In genomic region chr16:46895399-46896313, GRCh38 we compare ENCODE assay signal across 1 cellular context.
TF ChIP-seq lines count a peak whose summit lies in the region.

No MANE protein-coding gene starts in this region.

TF ChIP-seq in HepG2, 621 proteins besides CTCF, POLR2A, EP300 and RAD21 (continued from another document):
- TF ChIP-seq, protein P1, sequence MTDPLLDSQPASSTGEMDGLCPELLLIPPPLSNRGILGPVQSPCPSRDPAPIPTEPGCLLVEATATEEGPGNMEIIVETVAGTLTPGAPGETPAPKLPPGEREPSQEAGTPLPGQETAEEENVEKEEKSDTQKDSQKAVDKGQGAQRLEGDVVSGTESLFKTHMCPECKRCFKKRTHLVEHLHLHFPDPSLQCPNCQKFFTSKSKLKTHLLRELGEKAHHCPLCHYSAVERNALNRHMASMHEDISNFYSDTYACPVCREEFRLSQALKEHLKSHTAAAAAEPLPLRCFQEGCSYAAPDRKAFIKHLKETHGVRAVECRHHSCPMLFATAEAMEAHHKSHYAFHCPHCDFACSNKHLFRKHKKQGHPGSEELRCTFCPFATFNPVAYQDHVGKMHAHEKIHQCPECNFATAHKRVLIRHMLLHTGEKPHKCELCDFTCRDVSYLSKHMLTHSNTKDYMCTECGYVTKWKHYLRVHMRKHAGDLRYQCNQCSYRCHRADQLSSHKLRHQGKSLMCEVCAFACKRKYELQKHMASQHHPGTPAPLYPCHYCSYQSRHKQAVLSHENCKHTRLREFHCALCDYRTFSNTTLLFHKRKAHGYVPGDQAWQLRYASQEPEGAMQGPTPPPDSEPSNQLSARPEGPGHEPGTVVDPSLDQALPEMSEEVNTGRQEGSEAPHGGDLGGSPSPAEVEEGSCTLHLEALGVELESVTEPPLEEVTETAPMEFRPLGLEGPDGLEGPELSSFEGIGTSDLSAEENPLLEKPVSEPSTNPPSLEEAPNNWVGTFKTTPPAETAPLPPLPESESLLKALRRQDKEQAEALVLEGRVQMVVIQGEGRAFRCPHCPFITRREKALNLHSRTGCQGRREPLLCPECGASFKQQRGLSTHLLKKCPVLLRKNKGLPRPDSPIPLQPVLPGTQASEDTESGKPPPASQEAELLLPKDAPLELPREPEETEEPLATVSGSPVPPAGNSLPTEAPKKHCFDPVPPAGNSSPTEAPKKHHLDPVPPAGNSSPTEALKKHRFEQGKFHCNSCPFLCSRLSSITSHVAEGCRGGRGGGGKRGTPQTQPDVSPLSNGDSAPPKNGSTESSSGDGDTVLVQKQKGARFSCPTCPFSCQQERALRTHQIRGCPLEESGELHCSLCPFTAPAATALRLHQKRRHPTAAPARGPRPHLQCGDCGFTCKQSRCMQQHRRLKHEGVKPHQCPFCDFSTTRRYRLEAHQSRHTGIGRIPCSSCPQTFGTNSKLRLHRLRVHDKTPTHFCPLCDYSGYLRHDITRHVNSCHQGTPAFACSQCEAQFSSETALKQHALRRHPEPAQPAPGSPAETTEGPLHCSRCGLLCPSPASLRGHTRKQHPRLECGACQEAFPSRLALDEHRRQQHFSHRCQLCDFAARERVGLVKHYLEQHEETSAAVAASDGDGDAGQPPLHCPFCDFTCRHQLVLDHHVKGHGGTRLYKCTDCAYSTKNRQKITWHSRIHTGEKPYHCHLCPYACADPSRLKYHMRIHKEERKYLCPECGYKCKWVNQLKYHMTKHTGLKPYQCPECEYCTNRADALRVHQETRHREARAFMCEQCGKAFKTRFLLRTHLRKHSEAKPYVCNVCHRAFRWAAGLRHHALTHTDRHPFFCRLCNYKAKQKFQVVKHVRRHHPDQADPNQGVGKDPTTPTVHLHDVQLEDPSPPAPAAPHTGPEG (CRISPR knock-in tag; IDR thresholded peaks at IDR 0.05): peak; percentile 59; the same call in 1 of the 2 replicates
- TF ChIP-seq ZSCAN31 (CRISPR knock-in tag; IDR thresholded peaks at IDR 0.05; ENCODE audit: low read depth) (peak; percentile 71; the same call in 1 of the 2 replicates), ZNF816 (CRISPR knock-in tag; IDR thresholded peaks at IDR 0.05; ENCODE audit: borderline replicate concordance) (peak; percentile 43; the same call in 1 of the 2 replicates), ISL2 (CRISPR knock-in tag; IDR thresholded peaks at IDR 0.05) (peak; percentile 98), ZNF878 (CRISPR knock-in tag; IDR thresholded peaks at IDR 0.05) (peak; percentile 78; the same call in 1 of the 2 replicates), BRCA1 (CRISPR knock-in tag; IDR thresholded peaks at IDR 0.05) (0 out of 2 replicates have a peak, but pooled peaks have one; percentile 28), ZNF724P (CRISPR knock-in tag; IDR thresholded peaks at IDR 0.05; ENCODE audit: borderline replicate concordance) (no peak), TARDBP (CRISPR knock-in tag; IDR thresholded peaks at IDR 0.05) (peak; percentile 85), FOSL1 (CRISPR knock-in tag; IDR thresholded peaks at IDR 0.05; ENCODE audit: borderline replicate concordance) (peak; percentile 64; the same call in 1 of the 2 replicates), HOXA5 (CRISPR knock-in tag; IDR thresholded peaks at IDR 0.05) (peak; percentile 89), ARHGAP35 (CRISPR knock-in tag; IDR thresholded peaks at IDR 0.05; ENCODE audit: borderline replicate concordance) (no peak), ZSCAN25 (CRISPR knock-in tag; IDR thresholded peaks at IDR 0.05) (0 out of 2 replicates have a peak, but pooled peaks have one; percentile 66), SP140L (CRISPR knock-in tag; IDR thresholded peaks at IDR 0.05; ENCODE audit: borderline replicate concordance) (no peak), ZNF609 (CRISPR knock-in tag; IDR thresholded peaks at IDR 0.05; ENCODE audit: borderline replicate concordance) (peak; percentile 91; the same call in 1 of the 2 replicates), ZNF782 (CRISPR knock-in tag; IDR thresholded peaks at IDR 0.05; ENCODE audit: borderline replicate concordance) (0 out of 2 replicates have a peak, but pooled peaks have one; percentile 6), ZNF263 (CRISPR knock-in tag; IDR thresholded peaks at IDR 0.05) (peak; percentile 36; the same call in 1 of the 2 replicates), GTF3A (CRISPR knock-in tag; conservative IDR thresholded peaks at IDR 0.05) (0 out of 2 replicates have a peak, but pooled peaks have one; percentile 38), BORCS8-MEF2B (CRISPR knock-in tag; IDR thresholded peaks at IDR 0.05) (0 out of 2 replicates have a peak, but pooled peaks have one; percentile 8), SMAD1 (CRISPR knock-in tag; IDR thresholded peaks at IDR 0.05; ENCODE audit: borderline replicate concordance, low read depth) (no peak), HDAC2 (CRISPR knock-in tag; IDR thresholded peaks at IDR 0.05) (peak; percentile 98), SOX5 (CRISPR knock-in tag; IDR thresholded peaks at IDR 0.05; ENCODE audit: borderline replicate concordance) (peak; percentile 94)
- TF ChIP-seq, protein P2, sequence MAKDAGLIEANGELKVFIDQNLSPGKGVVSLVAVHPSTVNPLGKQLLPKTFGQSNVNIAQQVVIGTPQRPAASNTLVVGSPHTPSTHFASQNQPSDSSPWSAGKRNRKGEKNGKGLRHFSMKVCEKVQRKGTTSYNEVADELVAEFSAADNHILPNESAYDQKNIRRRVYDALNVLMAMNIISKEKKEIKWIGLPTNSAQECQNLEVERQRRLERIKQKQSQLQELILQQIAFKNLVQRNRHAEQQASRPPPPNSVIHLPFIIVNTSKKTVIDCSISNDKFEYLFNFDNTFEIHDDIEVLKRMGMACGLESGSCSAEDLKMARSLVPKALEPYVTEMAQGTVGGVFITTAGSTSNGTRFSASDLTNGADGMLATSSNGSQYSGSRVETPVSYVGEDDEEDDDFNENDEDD (CRISPR knock-in tag; IDR thresholded peaks at IDR 0.05; ENCODE audit: borderline replicate concordance): peak; percentile 22; the same call in 1 of the 2 replicates
- TF ChIP-seq, protein P3, sequence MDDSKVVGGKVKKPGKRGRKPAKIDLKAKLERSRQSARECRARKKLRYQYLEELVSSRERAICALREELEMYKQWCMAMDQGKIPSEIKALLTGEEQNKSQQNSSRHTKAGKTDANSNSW (CRISPR knock-in tag; IDR thresholded peaks at IDR 0.05; ENCODE audit: borderline replicate concordance): no peak
- TF ChIP-seq, protein P4, sequence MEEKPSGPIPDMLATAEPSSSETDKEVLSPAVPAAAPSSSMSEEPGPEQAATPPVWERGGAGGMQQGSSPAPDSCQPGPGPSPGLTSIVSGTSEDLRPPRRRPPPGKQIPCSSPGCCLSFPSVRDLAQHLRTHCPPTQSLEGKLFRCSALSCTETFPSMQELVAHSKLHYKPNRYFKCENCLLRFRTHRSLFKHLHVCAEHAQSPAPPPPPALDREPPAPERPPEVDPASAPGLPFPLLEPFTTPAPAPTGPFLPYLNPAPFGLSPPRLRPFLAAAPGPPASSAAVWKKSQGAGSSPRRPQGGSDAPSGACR (CRISPR knock-in tag; IDR thresholded peaks at IDR 0.05): peak; percentile 94
